Comparison of ENCODE assay signal across 24 cellular contexts in genomic region chr1:182264187-182264586, GRCh38.
DNase-seq lines count a peak whose midpoint lies in the region; ATAC-seq, FAIRE-seq and TF ChIP-seq lines count a peak whose summit lies in the region.
"Had no signal": no experiment of that assay in that cellular context is flagged by ENCODE, and none has a peak within 500 bp of the region (broad histone marks: within the 10 kb centered on the region; RNA-seq: fewer than 3 reads in every experiment).

No MANE protein-coding gene starts in this region.

- peak overlapping the region; percentile 16; the same call in 1 of the 2 replicates for H3K4me2 ChIP-seq in PC-3 (ENCODE audit: low read length)
- H3K4me2 ChIP-seq: BLaER1 treated with 17β-estradiol and CSF1 and Interleukin-3, amounts not matched to agents 10 nM and 100 nM had no signal

- H3K9me2 ChIP-seq in PC-3 (replicated peaks; ENCODE audit: low read length): no peaks in the 10 kb centered on the region

- H3K9ac ChIP-seq in PC-3 (ENCODE audit: low read length): no peak overlapping the region
- H3K9ac ChIP-seq: BLaER1 treated with 17β-estradiol and CSF1 and Interleukin-3, amounts not matched to agents 10 nM and 100 nM had no signal

- DNase-seq in D721Med (ENCODE audit: insufficient read length, low spot score): no peak
- DNase-seq in PC-3: no peak
- peak; percentile 17 for DNase-seq in cerebellar cortex (ENCODE audit: low spot score)
- no peak for DNase-seq in testis
- DNase-seq in RWPE1 (ENCODE audit: low spot score): no peak
- DNase-seq: 8988T; ACHN; CD4-positive, alpha-beta T cell; CD8-positive, alpha-beta T cell; COR-L47; DMS53; DMS79; DND-41; EL; GF-D8 had no signal

- FAIRE-seq in D721Med (lab: Jason Lieb, UNC): peak; percentile 56
- FAIRE-seq: A204.1, G401.6, GM12891, GM19239 had no signal

- no peak for ATAC-seq in PC-3
- ATAC-seq in HG02938 (IDR thresholded peaks at IDR 0.05; ENCODE audit: unreplicated experiment): no peak
- ATAC-seq in gastroesophageal sphincter: no peak
- ATAC-seq: CD8-positive, alpha-beta T cell had no signal

- H4K20me1 ChIP-seq in PC-3 (ENCODE audit: low read length): no peaks in the 10 kb centered on the region
- H4K20me1 ChIP-seq: BLaER1 treated with 17β-estradiol and CSF1 and Interleukin-3, amounts not matched to agents 10 nM and 100 nM had no signal

- BruUV-seq in PC-3 (replicated peaks; lab: Mats Ljungman, UMichigan): no TSS peak

- no peak for TF ChIP-seq EP300 in gastroesophageal sphincter (IDR thresholded peaks at IDR 0.05)

- CTCF ChIA-PET in PC-3 (lab: Charles Lee): no interaction called here
- CTCF ChIA-PET in RWPE1 (lab: Yijun Ruan, JAX): no interaction called here

- no peaks in the 10 kb centered on the region for H3K79me2 ChIP-seq in PC-3 (ENCODE audit: low read length)

- POLR2A ChIA-PET in PC-3 (lab: Charles Lee; ENCODE audit: unreplicated experiment): no interaction called here
- POLR2A ChIA-PET in RWPE1 (lab: Yijun Ruan, JAX; ENCODE audit: low non-redundant PET): no interaction called here

- H3K27ac ChIP-seq in KOPT-K1 (ENCODE audit: low read depth, low read length, poor library complexity, severe bottlenecking) (peak overlapping the region; percentile 21), PC-3 (ENCODE audit: low read length) (no peak overlapping the region), gastroesophageal sphincter (no peak overlapping the region), testis (no peak overlapping the region), RWPE1 (no peak overlapping the region)
- H3K27ac ChIP-seq: BLaER1 treated with 17β-estradiol and CSF1 and Interleukin-3, amounts not matched to agents 10 nM and 100 nM; C4-2B had no signal

- H3K36me3 ChIP-seq in KOPT-K1 (ENCODE audit: insufficient read depth, low read length): no peaks in the 10 kb centered on the region
- no peaks in the 10 kb centered on the region for H3K36me3 ChIP-seq in PC-3 (ENCODE audit: low read depth, low read length)
- H3K36me3 ChIP-seq in gastroesophageal sphincter: no peaks in the 10 kb centered on the region
- H3K36me3 ChIP-seq in testis (ENCODE audit: low read depth, missing control alignments): no peaks in the 10 kb centered on the region
- H3K36me3 ChIP-seq: BLaER1 treated with 17β-estradiol and CSF1 and Interleukin-3, amounts not matched to agents 10 nM and 100 nM had no signal

- no peaks in the 10 kb centered on the region for H3K9me3 ChIP-seq in KOPT-K1 (ENCODE audit: insufficient read depth, low read length, poor library complexity, severe bottlenecking)
- no peaks in the 10 kb centered on the region for H3K9me3 ChIP-seq in PC-3 (ENCODE audit: low read length)
- H3K9me3 ChIP-seq in gastroesophageal sphincter: no peaks in the 10 kb centered on the region
- H3K9me3 ChIP-seq in testis: no peaks in the 10 kb centered on the region
- H3K9me3 ChIP-seq: BLaER1 treated with 17β-estradiol and CSF1 and Interleukin-3, amounts not matched to agents 10 nM and 100 nM had no signal

- H3F3A ChIP-seq in PC-3 (ENCODE audit: low read length, unreplicated experiment): no peaks in the 10 kb centered on the region

- WGBS in gastroesophageal sphincter (ENCODE audit: low coverage in 1 of 2), 2 donors: 8 to 80% methylated on average over 1 of the region's 1 CpG
- 93 to 100% methylated on average over 1 of the region's 1 CpG for WGBS in testis, 2 donors

- TF ChIP-seq CTCF in D721Med (IDR thresholded peaks at IDR 0.05; ENCODE audit: insufficient read depth, missing control alignments): no peak
- TF ChIP-seq CTCF in PC-3 (conservative IDR thresholded peaks at IDR 0.05; ENCODE audit: low read depth, low read length): no peak
- no peak for TF ChIP-seq CTCF in gastroesophageal sphincter (IDR thresholded peaks at IDR 0.05)
- TF ChIP-seq CTCF in testis (IDR thresholded peaks at IDR 0.05): no peak
- TF ChIP-seq CTCF in RWPE1 (conservative IDR thresholded peaks at IDR 0.05; ENCODE audit: low read depth): no peak

- H3K4me3 ChIP-seq in PC-3 (ENCODE audit: low read length) (no peak overlapping the region), gastroesophageal sphincter (no peak overlapping the region), testis (no peak overlapping the region)
- H3K4me3 ChIP-seq: BLaER1 treated with 17β-estradiol and CSF1 and Interleukin-3, amounts not matched to agents 10 nM and 100 nM had no signal

- TF ChIP-seq POLR2A in gastroesophageal sphincter (IDR thresholded peaks at IDR 0.05): no peak
- no peak for TF ChIP-seq POLR2A in testis (IDR thresholded peaks at IDR 0.05)

- H3K27me3 ChIP-seq in PC-3 (ENCODE audit: low read length): no peaks in the 10 kb centered on the region
- H3K27me3 ChIP-seq in gastroesophageal sphincter: no peaks in the 10 kb centered on the region
- no peaks in the 10 kb centered on the region for H3K27me3 ChIP-seq in testis
- H3K27me3 ChIP-seq: BLaER1 treated with 17β-estradiol and CSF1 and Interleukin-3, amounts not matched to agents 10 nM and 100 nM had no signal

- intact Hi-C loops in PC-3 (cut with micrococcal nuclease) (no loop called here), testis (cut with DNase I; ENCODE audit: low total_unique reads) (no loop called here)

- H3K4me1 ChIP-seq in PC-3 (ENCODE audit: insufficient read depth, low read length) (peaks cover 27% of the 10 kb centered on the region), gastroesophageal sphincter (peaks cover 0 to 6% (median 3%) of the 10 kb centered on the region in 3 donors), testis (peaks cover 8% of the 10 kb centered on the region)

- no peak overlapping the region for H2AFZ ChIP-seq in PC-3 (ENCODE audit: low read length)
